In the genomic region with DNA sequence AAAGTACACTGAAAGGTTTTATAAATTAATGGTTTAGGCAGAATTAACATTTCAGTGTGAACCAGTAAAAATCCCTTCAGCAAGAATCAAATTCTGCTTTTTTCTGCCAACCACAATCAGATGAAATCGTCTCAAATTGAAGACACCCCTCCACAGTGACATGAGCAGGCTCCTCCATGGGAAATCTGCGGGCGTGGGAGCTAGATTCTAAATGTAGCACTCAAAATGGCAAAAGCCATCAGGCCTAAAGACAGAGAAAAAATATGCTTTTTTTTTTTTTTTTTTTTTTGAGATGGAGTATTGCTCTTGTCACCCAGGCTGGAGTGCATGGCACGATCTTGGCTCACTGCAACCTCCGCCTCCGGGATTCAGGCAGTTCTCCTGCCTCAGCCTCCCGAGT, we compare ENCODE assay signal across 36 cellular contexts.
"Had no signal": no experiment of that assay in that cellular context is flagged by ENCODE, and none has a peak within 500 bp of the region (broad histone marks: within the 10 kb centered on the region; RNA-seq: fewer than 3 reads in every experiment).

No MANE protein-coding gene starts in this region.

- H3K27ac Mint-ChIP-seq: activated naive CD4-positive, alpha-beta T cell treated with anti-CD3 and anti-CD28 coated beads for 36 hours; activated naive CD4-positive, alpha-beta T cell treated with anti-CD3 and anti-CD28 coated beads, Interleukin-2, amount 10 ng/mL, durations not matched to agents 7 days and 5 days; activated naive CD4-positive, alpha-beta T cell treated with anti-CD3 and anti-CD28 coated beads, Interleukin-2, amount 50 U/mL, for 24 hours; activated naive CD4-positive, alpha-beta T cell treated with anti-CD3 and anti-CD28 coated beads, Interleukin-2, amount 50 U/mL, for 72 hours; activated naive CD8-positive, alpha-beta T cell; activated naive CD8-positive, alpha-beta T cell treated with anti-CD3 and anti-CD28 coated beads for 36 hours; activated naive CD8-positive, alpha-beta T cell treated with anti-CD3 and anti-CD28 coated beads, Interleukin-2, amount 10 ng/mL, durations not matched to agents 7 days and 5 days; activated naive CD8-positive, alpha-beta T cell treated with anti-CD3 and anti-CD28 coated beads, Interleukin-2, amount 50 U/mL, for 24 hours; activated T-cell treated with anti-CD3 and anti-CD28 coated beads, Interleukin-2, amount 50 U/mL, for 24 hours; activated T-cell treated with anti-CD3 and anti-CD28 coated beads, Interleukin-2, amount 50 U/mL, for 72 hours; activated T-helper 1 cell treated with anti-CD3 and anti-CD28 coated beads, Interleukin-12 subunit alpha, Interleukin-12 subunit beta, Interleukin-2, Interleukin-4 antibody, amounts not matched to agents 30 ng/mL and 10 ng/mL and 1 ng/mL, durations not matched to agents 14 hours and 24 hours and 36 hours; activated T-helper 17 cell treated with anti-CD3 and anti-CD28 coated beads, Interleukin-2, amount 50 U/mL, for 72 hours; activated T-helper 2 cell treated with anti-CD3 and anti-CD28 coated beads, Interferon-gamma antibody, Interleukin-2, Interleukin-4, amounts not matched to agents 10 μg/mL and 5 μg/mL and 100 μg/mL, durations not matched to agents 14 hours and 24 hours and 36 hours; brain had no signal

- DNase-seq: activated effector memory CD4-positive, alpha-beta T cell treated with anti-CD3 and anti-CD28 coated beads, Interleukin-2, amount 50 U/mL, for 16 hours; activated effector memory CD4-positive, alpha-beta T cell treated with Interleukin-2 at 50 U/mL for 16 hours; activated gamma-delta T cell; activated gamma-delta T cell treated with Interleukin-2 at 50 U/mL for 16 hours; activated naive CD4-positive, alpha-beta T cell; activated naive CD4-positive, alpha-beta T cell treated with anti-CD3 and anti-CD28 coated beads for 36 hours; activated naive CD4-positive, alpha-beta T cell treated with anti-CD3 and anti-CD28 coated beads, Interleukin-2, amount 10 ng/mL, durations not matched to agents 7 days and 5 days; activated naive CD4-positive, alpha-beta T cell treated with anti-CD3 and anti-CD28 coated beads, Interleukin-2, amount 50 U/mL, for 16 hours; activated naive CD4-positive, alpha-beta T cell treated with Interleukin-2 at 50 U/mL for 16 hours; activated naive CD8-positive, alpha-beta T cell treated with anti-CD3 and anti-CD28 coated beads for 36 hours; activated naive CD8-positive, alpha-beta T cell treated with anti-CD3 and anti-CD28 coated beads, Interleukin-2, amount 10 ng/mL, durations not matched to agents 7 days and 5 days; activated naive CD8-positive, alpha-beta T cell treated with anti-CD3 and anti-CD28 coated beads, Interleukin-2, amount 50 U/mL, for 24 hours; activated T-cell treated with anti-CD3 and anti-CD28 coated beads, Interleukin-2, amount 50 U/mL, for 1 hour; activated T-cell treated with anti-CD3 and anti-CD28 coated beads, Interleukin-2, amount 50 U/mL, for 24 hours; activated T-cell treated with anti-CD3 and anti-CD28 coated beads, Interleukin-2, amount 50 U/mL, for 4 hours; activated T-cell treated with anti-CD3 and anti-CD28 coated beads, Interleukin-2, amount 50 U/mL, for 48 hours; activated T-cell treated with anti-CD3 and anti-CD28 coated beads, Interleukin-2, amount 50 U/mL, for 72 hours; adrenal gland; amniotic stem cell; amygdala; aorta; body of pancreas; brain microvascular endothelial cell; central memory CD4-positive, alpha-beta T cell; cerebellar nuclear complex had no signal

- H3K27ac ChIP-seq: adrenal gland, ascending aorta, body of pancreas, brain microvascular endothelial cell, breast epithelium, cardiac muscle cell had no signal

- H3K4me3 ChIP-seq: adrenal gland, ascending aorta, body of pancreas, breast epithelium, cardiac muscle cell had no signal

- H3K9me3 Mint-ChIP-seq: activated naive CD4-positive, alpha-beta T cell treated with anti-CD3 and anti-CD28 coated beads for 36 hours; activated naive CD4-positive, alpha-beta T cell treated with anti-CD3 and anti-CD28 coated beads, Interleukin-2, amount 10 ng/mL, durations not matched to agents 7 days and 5 days; activated naive CD4-positive, alpha-beta T cell treated with anti-CD3 and anti-CD28 coated beads, Interleukin-2, amount 50 U/mL, for 24 hours; activated naive CD8-positive, alpha-beta T cell treated with anti-CD3 and anti-CD28 coated beads for 36 hours; activated naive CD8-positive, alpha-beta T cell treated with anti-CD3 and anti-CD28 coated beads, Interleukin-2, amount 10 ng/mL, durations not matched to agents 7 days and 5 days; activated naive CD8-positive, alpha-beta T cell treated with anti-CD3 and anti-CD28 coated beads, Interleukin-2, amount 50 U/mL, for 24 hours; activated T-cell treated with anti-CD3 and anti-CD28 coated beads, Interleukin-2, amount 50 U/mL, for 24 hours; activated T-cell treated with anti-CD3 and anti-CD28 coated beads, Interleukin-2, amount 50 U/mL, for 4 hours; activated T-helper 1 cell treated with anti-CD3 and anti-CD28 coated beads, Interleukin-12 subunit alpha, Interleukin-12 subunit beta, Interleukin-2, Interleukin-4 antibody, amounts not matched to agents 30 ng/mL and 10 ng/mL and 1 ng/mL, durations not matched to agents 14 hours and 24 hours and 36 hours; activated T-helper 17 cell treated with anti-CD3 and anti-CD28 coated beads, Interleukin-2, amount 50 U/mL, for 72 hours; activated T-helper 2 cell treated with anti-CD3 and anti-CD28 coated beads, Interferon-gamma antibody, Interleukin-2, Interleukin-4, amounts not matched to agents 10 μg/mL and 5 μg/mL and 100 μg/mL, durations not matched to agents 14 hours and 24 hours and 36 hours had no signal

- H3K4me1 Mint-ChIP-seq: activated naive CD4-positive, alpha-beta T cell treated with anti-CD3 and anti-CD28 coated beads, Interleukin-2, amount 10 ng/mL, durations not matched to agents 7 days and 5 days; activated naive CD4-positive, alpha-beta T cell treated with anti-CD3 and anti-CD28 coated beads, Interleukin-2, amount 50 U/mL, for 24 hours; activated naive CD8-positive, alpha-beta T cell treated with anti-CD3 and anti-CD28 coated beads, Interleukin-2, amount 10 ng/mL, durations not matched to agents 7 days and 5 days; activated T-helper 17 cell treated with anti-CD3 and anti-CD28 coated beads, Interleukin-2, amount 50 U/mL, for 72 hours; brain; central memory CD8-positive, alpha-beta T cell had no signal

- H3K4me1 ChIP-seq: adrenal gland, ascending aorta, body of pancreas, breast epithelium had no signal

- H3K36me3 Mint-ChIP-seq: activated naive CD4-positive, alpha-beta T cell treated with anti-CD3 and anti-CD28 coated beads, Interleukin-2, amount 10 ng/mL, durations not matched to agents 7 days and 5 days; activated naive CD4-positive, alpha-beta T cell treated with anti-CD3 and anti-CD28 coated beads, Interleukin-2, amount 50 U/mL, for 24 hours; activated naive CD4-positive, alpha-beta T cell treated with anti-CD3 and anti-CD28 coated beads, Interleukin-2, amount 50 U/mL, for 72 hours; activated naive CD8-positive, alpha-beta T cell; activated naive CD8-positive, alpha-beta T cell treated with anti-CD3 and anti-CD28 coated beads for 36 hours; activated naive CD8-positive, alpha-beta T cell treated with anti-CD3 and anti-CD28 coated beads, Interleukin-2, amount 10 ng/mL, durations not matched to agents 7 days and 5 days; brain had no signal

- H3K36me3 ChIP-seq: adrenal gland, ascending aorta, brain microvascular endothelial cell, breast epithelium, cardiac muscle cell had no signal

- H3K4me3 Mint-ChIP-seq: activated naive CD4-positive, alpha-beta T cell treated with anti-CD3 and anti-CD28 coated beads for 36 hours; activated naive CD4-positive, alpha-beta T cell treated with anti-CD3 and anti-CD28 coated beads, Interleukin-2, amount 10 ng/mL, durations not matched to agents 7 days and 5 days; activated naive CD4-positive, alpha-beta T cell treated with anti-CD3 and anti-CD28 coated beads, Interleukin-2, amount 50 U/mL, for 24 hours; activated naive CD8-positive, alpha-beta T cell; activated naive CD8-positive, alpha-beta T cell treated with anti-CD3 and anti-CD28 coated beads for 36 hours; activated naive CD8-positive, alpha-beta T cell treated with anti-CD3 and anti-CD28 coated beads, Interleukin-2, amount 10 ng/mL, durations not matched to agents 7 days and 5 days; activated naive CD8-positive, alpha-beta T cell treated with anti-CD3 and anti-CD28 coated beads, Interleukin-2, amount 50 U/mL, for 24 hours; activated T-cell treated with anti-CD3 and anti-CD28 coated beads, Interleukin-2, amount 50 U/mL, for 24 hours; activated T-cell treated with anti-CD3 and anti-CD28 coated beads, Interleukin-2, amount 50 U/mL, for 4 hours; activated T-cell treated with anti-CD3 and anti-CD28 coated beads, Interleukin-2, amount 50 U/mL, for 72 hours; activated T-helper 1 cell treated with anti-CD3 and anti-CD28 coated beads, Interleukin-12 subunit alpha, Interleukin-12 subunit beta, Interleukin-2, Interleukin-4 antibody, amounts not matched to agents 30 ng/mL and 10 ng/mL and 1 ng/mL, durations not matched to agents 14 hours and 24 hours and 36 hours; activated T-helper 17 cell treated with anti-CD3 and anti-CD28 coated beads, Interleukin-2, amount 50 U/mL, for 72 hours; brain; central memory CD8-positive, alpha-beta T cell had no signal

- ATAC-seq: activated naive CD4-positive, alpha-beta T cell treated with anti-CD3 and anti-CD28 coated beads, Interleukin-2, amount 50 U/mL, for 72 hours; activated naive CD8-positive, alpha-beta T cell treated with anti-CD3 and anti-CD28 coated beads, Interleukin-2, amount 50 U/mL, for 24 hours; activated T-cell treated with anti-CD3 and anti-CD28 coated beads, Interleukin-2, amount 50 U/mL, for 4 hours; activated T-cell treated with anti-CD3 and anti-CD28 coated beads, Interleukin-2, amount 50 U/mL, for 72 hours; activated T-helper 17 cell treated with anti-CD3 and anti-CD28 coated beads, Interleukin-2, amount 50 U/mL, for 72 hours; body of pancreas had no signal

- H3K27me3 ChIP-seq: adrenal gland, ascending aorta, body of pancreas, brain microvascular endothelial cell, breast epithelium, cardiac muscle cell had no signal

- H3K9me3 ChIP-seq: adrenal gland, ascending aorta, body of pancreas had no signal
